29 cellular contexts compared by ENCODE assay signal in genomic region chr2:13135369-13135768, GRCh38.
"Had no signal": no experiment of that assay in that cellular context is flagged by ENCODE, and none has a peak within 500 bp of the region (broad histone marks: within the 10 kb centered on the region; RNA-seq: fewer than 3 reads in every experiment).

No MANE protein-coding gene starts in this region.

- ATAC-seq: stimulated activated effector memory CD8-positive, alpha-beta T cell treated with anti-CD3 and anti-CD28 coated beads, Interleukin-12 subunit alpha, Interleukin-12 subunit beta, amount 100 ng/mL, for 72 hours; stimulated activated memory B cell treated with anti-CD40 and anti-IgM and Interleukin-4, amounts not matched to agents 10 μg/mL and 1 μg/mL and 100 μg/mL, for 72 hours; stimulated activated naive B cell treated with anti-CD40 and anti-IgM and Interleukin-4, amounts not matched to agents 10 μg/mL and 1 μg/mL and 100 μg/mL, for 72 hours; stimulated activated naive CD8-positive, alpha-beta T cell treated with anti-CD3 and anti-CD28 coated beads, Interleukin-15, amount 100 ng/mL, for 72 hours; stimulated activated naive CD8-positive, alpha-beta T cell treated with anti-CD3 and anti-CD28 coated beads, Interleukin-15, Interleukin-2, amounts not matched to agents 100 U/mL and 50 U/mL, for 24 hours; upper lobe of right lung had no signal

- H3K36me3 ChIP-seq: stomach, suprapubic skin, thoracic aorta, thyroid gland, tibial artery, tibial nerve, transverse colon, upper lobe of left lung, upper lobe of right lung, uterus, vagina had no signal

- H3K27ac Mint-ChIP-seq: stimulated activated effector memory CD8-positive, alpha-beta T cell treated with anti-CD3 and anti-CD28 coated beads, Interleukin-12 subunit alpha, Interleukin-12 subunit beta, amount 100 ng/mL, for 72 hours; stimulated activated memory B cell treated with anti-CD40 and anti-IgM and Interleukin-4, amounts not matched to agents 10 μg/mL and 1 μg/mL and 100 μg/mL, for 72 hours; stimulated activated naive B cell treated with anti-CD40 and anti-IgM and Interleukin-4, amounts not matched to agents 10 μg/mL and 1 μg/mL and 100 μg/mL, for 72 hours; stimulated activated naive CD8-positive, alpha-beta T cell treated with anti-CD3 and anti-CD28 coated beads, Interleukin-15, Interleukin-2, amounts not matched to agents 100 ng/mL and 50 ng/mL, for 24 hours; type B pancreatic cell had no signal

- H3K27ac ChIP-seq: stomach, suprapubic skin, testis, thoracic aorta, thyroid gland, tibial artery, tibial nerve, transverse colon, upper lobe of left lung, upper lobe of right lung, uterus, vagina had no signal

- H3K27me3 ChIP-seq: stomach, suprapubic skin, testis, thyroid gland, tibial artery, tibial nerve, transverse colon, upper lobe of left lung, upper lobe of right lung, uterus, vagina had no signal

- H3K27me3 Mint-ChIP-seq: stimulated activated memory B cell treated with anti-CD40 and anti-IgM and Interleukin-4, amounts not matched to agents 10 μg/mL and 1 μg/mL and 100 μg/mL, for 72 hours; stimulated activated naive B cell treated with anti-CD40 and anti-IgM and Interleukin-4, amounts not matched to agents 10 μg/mL and 1 μg/mL and 100 μg/mL, for 72 hours; stimulated activated naive CD8-positive, alpha-beta T cell treated with anti-CD3 and anti-CD28 coated beads, Interleukin-15, amount 100 ng/mL, for 72 hours; stimulated activated naive CD8-positive, alpha-beta T cell treated with anti-CD3 and anti-CD28 coated beads, Interleukin-15, Interleukin-2, amounts not matched to agents 100 ng/mL and 50 ng/mL, for 24 hours; type B pancreatic cell had no signal

- H3K36me3 Mint-ChIP-seq: stimulated activated effector memory CD8-positive, alpha-beta T cell treated with anti-CD3 and anti-CD28 coated beads, Interleukin-12 subunit alpha, Interleukin-12 subunit beta, amount 100 ng/mL, for 72 hours; stimulated activated memory B cell treated with anti-CD40 and anti-IgM and Interleukin-4, amounts not matched to agents 10 μg/mL and 1 μg/mL and 100 μg/mL, for 72 hours; stimulated activated naive B cell treated with anti-CD40 and anti-IgM and Interleukin-4, amounts not matched to agents 10 μg/mL and 1 μg/mL and 100 μg/mL, for 72 hours; type B pancreatic cell had no signal

- FAIRE-seq: urothelium cell line had no signal

- DNase-seq: stimulated activated CD4-positive, alpha-beta T cell treated with anti-CD3 and anti-CD28 coated beads, Interleukin-2, amount 100 ng/mL, for 48 hours; stimulated activated CD4-positive, alpha-beta T cell treated with anti-CD3 and anti-CD28 coated beads, Interleukin-4, amount 100 ng/mL, for 1 hour; stimulated activated CD4-positive, alpha-beta T cell treated with anti-CD3 and anti-CD28 coated beads, Interleukin-4, amount 100 ng/mL, for 24 hours; stimulated activated CD4-positive, alpha-beta T cell treated with anti-CD3 and anti-CD28 coated beads, Interleukin-4, amount 100 ng/mL, for 4 hours; stimulated activated CD8-positive, alpha-beta memory T cell treated with anti-CD3 and anti-CD28 coated beads, Interleukin-4, amount 100 ng/mL, for 48 hours; stimulated activated naive B cell treated with anti-CD40 and anti-IgM and Interleukin-4, amounts not matched to agents 10 μg/mL and 1 μg/mL and 100 μg/mL, for 72 hours; stimulated activated naive CD4-positive, alpha-beta T cell; stimulated activated naive CD4-positive, alpha-beta T cell treated with Interleukin-2 at 50 U/mL for 16 hours; stimulated activated naive CD8-positive, alpha-beta T cell treated with anti-CD3 and anti-CD28 coated beads, Interleukin-15, amount 100 ng/mL, for 72 hours; stimulated activated naive CD8-positive, alpha-beta T cell treated with anti-CD3 and anti-CD28 coated beads, Interleukin-15, Interleukin-2, amounts not matched to agents 100 U/mL and 50 U/mL, for 24 hours; stomach; substantia nigra; testis; thyroid gland; tibial artery; transverse colon; trophoblast cell; upper lobe of left lung; upper lobe of right lung; uterus had no signal

- H3K4me3 Mint-ChIP-seq: stimulated activated effector memory CD8-positive, alpha-beta T cell treated with anti-CD3 and anti-CD28 coated beads, Interleukin-12 subunit alpha, Interleukin-12 subunit beta, amount 100 ng/mL, for 72 hours; stimulated activated memory B cell treated with anti-CD40 and anti-IgM and Interleukin-4, amounts not matched to agents 10 μg/mL and 1 μg/mL and 100 μg/mL, for 72 hours; stimulated activated naive B cell treated with anti-CD40 and anti-IgM and Interleukin-4, amounts not matched to agents 10 μg/mL and 1 μg/mL and 100 μg/mL, for 72 hours; stimulated activated naive CD8-positive, alpha-beta T cell treated with anti-CD3 and anti-CD28 coated beads, Interleukin-15, amount 100 ng/mL, for 72 hours; stimulated activated naive CD8-positive, alpha-beta T cell treated with anti-CD3 and anti-CD28 coated beads, Interleukin-15, Interleukin-2, amounts not matched to agents 100 ng/mL and 50 ng/mL, for 24 hours; type B pancreatic cell had no signal

- H3K9me3 ChIP-seq: suprapubic skin, testis, thoracic aorta, thyroid gland, tibial artery, transverse colon, upper lobe of left lung, upper lobe of right lung, uterus, vagina had no signal

- H3K4me1 Mint-ChIP-seq: stimulated activated effector memory CD8-positive, alpha-beta T cell treated with anti-CD3 and anti-CD28 coated beads, Interleukin-12 subunit alpha, Interleukin-12 subunit beta, amount 100 ng/mL, for 72 hours; stimulated activated memory B cell treated with anti-CD40 and anti-IgM and Interleukin-4, amounts not matched to agents 10 μg/mL and 1 μg/mL and 100 μg/mL, for 72 hours; stimulated activated naive B cell treated with anti-CD40 and anti-IgM and Interleukin-4, amounts not matched to agents 10 μg/mL and 1 μg/mL and 100 μg/mL, for 72 hours; stimulated activated naive CD8-positive, alpha-beta T cell treated with anti-CD3 and anti-CD28 coated beads, Interleukin-15, amount 100 ng/mL, for 72 hours had no signal

- H3K9me3 Mint-ChIP-seq: stimulated activated effector memory CD8-positive, alpha-beta T cell treated with anti-CD3 and anti-CD28 coated beads, Interleukin-12 subunit alpha, Interleukin-12 subunit beta, amount 100 ng/mL, for 72 hours; stimulated activated memory B cell treated with anti-CD40 and anti-IgM and Interleukin-4, amounts not matched to agents 10 μg/mL and 1 μg/mL and 100 μg/mL, for 72 hours; stimulated activated naive CD8-positive, alpha-beta T cell treated with anti-CD3 and anti-CD28 coated beads, Interleukin-15, amount 100 ng/mL, for 72 hours; stimulated activated naive CD8-positive, alpha-beta T cell treated with anti-CD3 and anti-CD28 coated beads, Interleukin-15, Interleukin-2, amounts not matched to agents 100 ng/mL and 50 ng/mL, for 24 hours had no signal

- H3K4me3 ChIP-seq: stomach, suprapubic skin, testis, thoracic aorta, thyroid gland, tibial artery, tibial nerve, transverse colon, upper lobe of left lung, upper lobe of right lung, uterus, vagina had no signal

- H3K4me1 ChIP-seq: stomach, suprapubic skin, thyroid gland, tibial artery, tibial nerve, transverse colon, upper lobe of left lung, upper lobe of right lung, uterus, vagina had no signal
